In genomic region chr20:41091926-41092325, GRCh38 we compare ENCODE assay signal across 18 cellular contexts.
"Had no signal": no experiment of that assay in that cellular context is flagged by ENCODE, and none has a peak within 500 bp of the region (broad histone marks: within the 10 kb centered on the region; RNA-seq: fewer than 3 reads in every experiment).

No MANE protein-coding gene starts in this region.

- H3K27ac Mint-ChIP-seq: activated B cell treated with CpG ODN at 0.5 μM for 24 hours; activated naive CD4-positive, alpha-beta T cell treated with anti-CD3 and anti-CD28 coated beads, Interleukin-2, amount 10 ng/mL, durations not matched to agents 7 days and 5 days had no signal

- H3K4me1 ChIP-seq: psoas muscle had no signal

- H3K27me3 ChIP-seq: dorsolateral prefrontal cortex, spleen, upper lobe of left lung had no signal

- ATAC-seq: esophagus mucosa, left colon, psoas muscle, sciatic nerve, SK-N-SH treated with all-trans-retinoic acid at 6 μM for 48 hours had no signal

- H3K27ac ChIP-seq: psoas muscle, spleen had no signal

- H3K9me3 ChIP-seq: psoas muscle, spleen, upper lobe of left lung had no signal

- H3K4me3 ChIP-seq: dorsolateral prefrontal cortex, lung, psoas muscle, spleen, upper lobe of left lung had no signal

- H3K27me3 Mint-ChIP-seq: activated B cell treated with CpG ODN at 0.5 μM for 24 hours; activated naive CD4-positive, alpha-beta T cell treated with anti-CD3 and anti-CD28 coated beads, Interleukin-2, amount 10 ng/mL, durations not matched to agents 7 days and 5 days had no signal

- DNase-seq: activated B cell treated with CpG ODN at 0.5 μM for 24 hours; activated CD4-positive, alpha-beta T cell treated with anti-CD3 and anti-CD28 coated beads, Interleukin-2, amount 50 U/mL, for 1 hour; activated naive CD4-positive, alpha-beta T cell treated with anti-CD3 and anti-CD28 coated beads, Interleukin-2, amount 10 ng/mL, durations not matched to agents 7 days and 5 days; aorta; dorsolateral prefrontal cortex; foreskin melanocyte; head of caudate nucleus; left colon; psoas muscle; spleen; stimulated activated CD4-positive, alpha-beta T cell treated with anti-CD3 and anti-CD28 coated beads, Interleukin-2, amount 100 ng/mL, for 24 hours; stimulated activated naive CD4-positive, alpha-beta T cell treated with Interleukin-2 at 50 U/mL for 16 hours; upper lobe of left lung had no signal

- H3K4me3 Mint-ChIP-seq: activated B cell treated with CpG ODN at 0.5 μM for 24 hours; activated naive CD4-positive, alpha-beta T cell treated with anti-CD3 and anti-CD28 coated beads, Interleukin-2, amount 10 ng/mL, durations not matched to agents 7 days and 5 days; nephron had no signal

- H3K9me3 Mint-ChIP-seq: activated B cell treated with CpG ODN at 0.5 μM for 24 hours; activated naive CD4-positive, alpha-beta T cell treated with anti-CD3 and anti-CD28 coated beads, Interleukin-2, amount 10 ng/mL, durations not matched to agents 7 days and 5 days; nephron had no signal

- H3K4me1 Mint-ChIP-seq: activated B cell treated with CpG ODN at 0.5 μM for 24 hours had no signal
